ENCODE assay signal across 15 cellular contexts in genomic region chr4:102452854-102453253, GRCh38. TPM values are rescaled to one million over a fixed set of nuclear protein-coding genes. Genes with fewer than 3 reads are reported as not detected.
A peak's percentile ranks its signal among the peaks of the same experiment; 100 is the strongest.
DNase-seq lines count a peak whose midpoint lies in the region; ATAC-seq, FAIRE-seq and TF ChIP-seq lines count a peak whose summit lies in the region.
"Had no signal": no experiment of that assay in that cellular context is flagged by ENCODE, and none has a peak within 500 bp of the region (broad histone marks: within the 10 kb centered on the region; RNA-seq: fewer than 3 reads in every experiment).

No MANE protein-coding gene starts in this region.

- TF ChIP-seq POLR2A in K562 (conservative IDR thresholded peaks at IDR 0.05) (no peak), vagina (IDR thresholded peaks at IDR 0.05) (no peak)

- H3K4me3 ChIP-seq in K562 (no peak overlapping the region), vagina (no peak overlapping the region)
- H3K4me3 ChIP-seq: BLaER1 treated with 17β-estradiol and CSF1 and Interleukin-3, amounts not matched to agents 10 nM and 100 nM had no signal

- CTCF ChIA-PET in activated CD8-positive, alpha-beta T cell treated with anti-CD3 and anti-CD28 coated beads for 36 hours (lab: Charles Lee): interaction anchor here (0.7 to 1.0 kb wide), 2 partner anchors 173 to 175 kb away, joined by 3 read pairs; no protein-coding TSS in a partner anchor
- CTCF ChIA-PET in activated CD8-positive, alpha-beta T cell treated with anti-CD3 and anti-CD28 coated beads, Interleukin-2, amount 10 ng/mL, durations not matched to agents 7 days and 5 days (lab: Charles Lee): interaction anchor here (0.7 kb wide), 1 partner anchor 1296 kb away, joined by 3 read pairs; no protein-coding TSS in a partner anchor
- CTCF ChIA-PET in K562 (lab: Yijun Ruan, JAX; ENCODE audit: low intra/inter-chr PET ratio): no interaction called here

- no peaks in the 10 kb centered on the region; a peak in 1 of 5 replicates for H3K4me1 ChIP-seq in K562 (replicated peaks in 1 of 2; ENCODE audit: control insufficient read depth in 2 of 2, insufficient read depth in 2 of 2, low read length in 2 of 2)
- no peaks in the 10 kb centered on the region for H3K4me1 ChIP-seq in vagina

- no TSS peak for BruUV-seq in K562 (replicated peaks; lab: Mats Ljungman, UMichigan)

- no peak overlapping the region for H3K9ac ChIP-seq in K562 (ENCODE audit: insufficient read depth in 1 of 2, low read depth in 2 of 2, low read length in 2 of 2)
- H3K9ac ChIP-seq: BLaER1 treated with 17β-estradiol and CSF1 and Interleukin-3, amounts not matched to agents 10 nM and 100 nM had no signal

- no peaks in the 10 kb centered on the region for H4K20me1 ChIP-seq in K562 (replicated peaks; ENCODE audit: control insufficient read depth, insufficient read depth, low read length)
- H4K20me1 ChIP-seq: BLaER1 treated with 17β-estradiol and CSF1 and Interleukin-3, amounts not matched to agents 10 nM and 100 nM had no signal

- no peak for FAIRE-seq in K562 (lab: Jason Lieb, UNC)
- FAIRE-seq: HTR-8/SVneo had no signal

- H3K9me3 Mint-ChIP-seq in activated CD8-positive, alpha-beta T cell treated with anti-CD3 and anti-CD28 coated beads for 36 hours: no peaks in the 10 kb centered on the region
- H3K9me3 Mint-ChIP-seq in activated CD8-positive, alpha-beta T cell treated with anti-CD3 and anti-CD28 coated beads, Interleukin-2, amount 10 ng/mL, durations not matched to agents 7 days and 5 days (ENCODE audit: insufficient read depth): no peaks in the 10 kb centered on the region
- no peaks in the 10 kb centered on the region for H3K9me3 Mint-ChIP-seq in stimulated activated naive CD8-positive, alpha-beta T cell treated with anti-CD3 and anti-CD28 coated beads, Interleukin-15, Interleukin-2, amounts not matched to agents 100 ng/mL and 50 ng/mL, for 24 hours
- H3K9me3 Mint-ChIP-seq: CD8-positive, alpha-beta T cell had no signal

- intact Hi-C loops in activated CD8-positive, alpha-beta T cell treated with anti-CD3 and anti-CD28 coated beads for 36 hours (cut with micrococcal nuclease): loop anchor here (5.0 kb wide), 1 partner anchor 49 kb away; the partner anchor contains the start of gene NFKB1
- intact Hi-C loops in K562 (cut with micrococcal nuclease): loop anchor here (5.0 kb wide), 1 partner anchor 639 kb away; no protein-coding TSS in a partner anchor
- intact Hi-C loops in vagina (cut with DNase I): loop anchor here (10.0 kb wide), 1 partner anchor 552 kb away; no protein-coding TSS in a partner anchor

- 0% methylated on average over 1 of the region's 1 CpG for WGBS in K562 (ENCODE audit: insufficient coverage, low coverage, missing lambda C conversion rate)

- H3K4me3 Mint-ChIP-seq in activated CD8-positive, alpha-beta T cell treated with anti-CD3 and anti-CD28 coated beads for 36 hours: no peak overlapping the region
- no peak overlapping the region for H3K4me3 Mint-ChIP-seq in activated CD8-positive, alpha-beta T cell treated with anti-CD3 and anti-CD28 coated beads, Interleukin-2, amount 10 ng/mL, durations not matched to agents 7 days and 5 days
- H3K4me3 Mint-ChIP-seq in stimulated activated naive CD8-positive, alpha-beta T cell treated with anti-CD3 and anti-CD28 coated beads, Interleukin-15, Interleukin-2, amounts not matched to agents 100 ng/mL and 50 ng/mL, for 24 hours: no peak overlapping the region
- H3K4me3 Mint-ChIP-seq: B cell; CD8-positive, alpha-beta T cell had no signal

- H3K4me1 Mint-ChIP-seq in activated CD8-positive, alpha-beta T cell treated with anti-CD3 and anti-CD28 coated beads for 36 hours (ENCODE audit: low read depth): peaks cover 46% of the 10 kb centered on the region
- H3K4me1 Mint-ChIP-seq in activated CD8-positive, alpha-beta T cell treated with anti-CD3 and anti-CD28 coated beads, Interleukin-2, amount 10 ng/mL, durations not matched to agents 7 days and 5 days (ENCODE audit: low read depth): peaks cover 31% of the 10 kb centered on the region
- peaks cover 65% of the 10 kb centered on the region for H3K4me1 Mint-ChIP-seq in stimulated activated naive CD8-positive, alpha-beta T cell treated with anti-CD3 and anti-CD28 coated beads, Interleukin-15, Interleukin-2, amounts not matched to agents 100 ng/mL and 50 ng/mL, for 24 hours (ENCODE audit: low read depth)

- TF ChIP-seq RAD21 in K562 (CRISPR knock-in tag; conservative IDR thresholded peaks at IDR 0.05 in 1 of 2, IDR thresholded peaks at IDR 0.05 in 1 of 2): no peak

- TF ChIP-seq CTCF in activated CD8-positive, alpha-beta T cell treated with anti-CD3 and anti-CD28 coated beads for 36 hours (IDR thresholded peaks at IDR 0.05): no peak
- no peak for TF ChIP-seq CTCF in K562 (IDR thresholded peaks at IDR 0.05 in 2 of 3, conservative IDR thresholded peaks at IDR 0.05 in 1 of 3; ENCODE audit: insufficient read depth in 2 of 3, low read depth in 1 of 3, low read length in 3 of 3)
- no peak for TF ChIP-seq CTCF in vagina (IDR thresholded peaks at IDR 0.05)

- H3K4me2 ChIP-seq in K562 (ENCODE audit: insufficient read depth, low read length): no peak overlapping the region

- no peak overlapping the region for H2AFZ ChIP-seq in K562 (ENCODE audit: low read depth, low read length)

- no peaks in the 10 kb centered on the region for H3K9me1 ChIP-seq in K562 (ENCODE audit: control insufficient read depth, insufficient read depth, low read length)

- no peak overlapping the region for H3K27ac ChIP-seq in K562 (ENCODE audit: extremely low read depth, low read depth, low read length)
- no peak overlapping the region for H3K27ac ChIP-seq in vagina

- no peaks in the 10 kb centered on the region for H3K79me2 ChIP-seq in K562 (ENCODE audit: control insufficient read depth, insufficient read depth, low read length)

- no peaks in the 10 kb centered on the region for H3K36me3 ChIP-seq in K562 (ENCODE audit: control insufficient read depth, insufficient read depth, low read length)
- H3K36me3 ChIP-seq in vagina: no peaks in the 10 kb centered on the region
- H3K36me3 ChIP-seq: BLaER1 treated with 17β-estradiol and CSF1 and Interleukin-3, amounts not matched to agents 10 nM and 100 nM had no signal

- no peaks in the 10 kb centered on the region for H3K9me3 ChIP-seq in K562 (replicated peaks; ENCODE audit: control insufficient read depth, insufficient read depth, low read depth, low read length)
- H3K9me3 ChIP-seq in vagina: no peaks in the 10 kb centered on the region

- no peaks in the 10 kb centered on the region for H3K27me3 Mint-ChIP-seq in activated CD8-positive, alpha-beta T cell treated with anti-CD3 and anti-CD28 coated beads for 36 hours
- no peaks in the 10 kb centered on the region for H3K27me3 Mint-ChIP-seq in activated CD8-positive, alpha-beta T cell treated with anti-CD3 and anti-CD28 coated beads, Interleukin-2, amount 10 ng/mL, durations not matched to agents 7 days and 5 days (ENCODE audit: low read depth)
- H3K27me3 Mint-ChIP-seq in stimulated activated naive CD8-positive, alpha-beta T cell treated with anti-CD3 and anti-CD28 coated beads, Interleukin-15, Interleukin-2, amounts not matched to agents 100 ng/mL and 50 ng/mL, for 24 hours: no peaks in the 10 kb centered on the region

- DNase-seq in activated CD8-positive, alpha-beta T cell treated with anti-CD3 and anti-CD28 coated beads for 36 hours: no peak
- DNase-seq in activated CD8-positive, alpha-beta T cell treated with anti-CD3 and anti-CD28 coated beads, Interleukin-2, amount 10 ng/mL, durations not matched to agents 7 days and 5 days: no peak
- no peak for DNase-seq in stimulated activated naive CD8-positive, alpha-beta T cell treated with anti-CD3 and anti-CD28 coated beads, Interleukin-15, Interleukin-2, amounts not matched to agents 100 U/mL and 50 U/mL, for 24 hours
- DNase-seq in K562 (ENCODE audit: extremely low read depth in 1 of 4, low spot score in 3 of 4) (no peak), vagina (ENCODE audit: extremely low spot score in 2 of 2) (no peak)
- DNase-seq: Calu3; CD8-positive, alpha-beta T cell; DMS79 treated with DMSO at 0.1 percent for 48 hours; GF-D8; GOT3; H7 had no signal

- H3K27ac Mint-ChIP-seq in activated CD8-positive, alpha-beta T cell treated with anti-CD3 and anti-CD28 coated beads for 36 hours: peak overlapping the region; percentile 12
- H3K27ac Mint-ChIP-seq in activated CD8-positive, alpha-beta T cell treated with anti-CD3 and anti-CD28 coated beads, Interleukin-2, amount 10 ng/mL, durations not matched to agents 7 days and 5 days: no peak overlapping the region
- H3K27ac Mint-ChIP-seq in stimulated activated naive CD8-positive, alpha-beta T cell treated with anti-CD3 and anti-CD28 coated beads, Interleukin-15, Interleukin-2, amounts not matched to agents 100 ng/mL and 50 ng/mL, for 24 hours: peak overlapping the region; percentile 65
- H3K27ac Mint-ChIP-seq: B cell; CD8-positive, alpha-beta T cell had no signal

- POLR2A ChIA-PET in activated CD8-positive, alpha-beta T cell treated with anti-CD3 and anti-CD28 coated beads for 36 hours (lab: Charles Lee): interaction anchor here (0.6 kb wide), 1 partner anchor 160 kb away, joined by 3 read pairs; no protein-coding TSS in a partner anchor
- POLR2A ChIA-PET in activated CD8-positive, alpha-beta T cell treated with anti-CD3 and anti-CD28 coated beads, Interleukin-2, amount 10 ng/mL, durations not matched to agents 7 days and 5 days (lab: Charles Lee): interaction anchor here (1.0 kb wide), 1 partner anchor 48 kb away, joined by 3 read pairs; no protein-coding TSS in a partner anchor
- POLR2A ChIA-PET in K562 (lab: Yijun Ruan, JAX): no interaction called here

- peaks cover 0 to 7% of the 10 kb centered on the region in 2 experiments; a peak in 1 of 5 replicates for H3K27me3 ChIP-seq in K562 (ENCODE audit: control insufficient read depth in 2 of 2, insufficient read depth in 2 of 2, low read length in 2 of 2)
- no peaks in the 10 kb centered on the region for H3K27me3 ChIP-seq in vagina
- H3K27me3 ChIP-seq: BLaER1 treated with 17β-estradiol and CSF1 and Interleukin-3, amounts not matched to agents 10 nM and 100 nM had no signal

- TF ChIP-seq EP300 in K562 (IDR thresholded peaks at IDR 0.05; ENCODE audit: low read length): no peak

- in situ Hi-C loops in K562 (cut with MboI): loop anchor here (5.0 kb wide), 1 partner anchor 144 kb away; no protein-coding TSS in a partner anchor

- ATAC-seq in activated CD8-positive, alpha-beta T cell treated with anti-CD3 and anti-CD28 coated beads for 36 hours: no peak
- ATAC-seq in activated CD8-positive, alpha-beta T cell treated with anti-CD3 and anti-CD28 coated beads, Interleukin-2, amount 10 ng/mL, durations not matched to agents 7 days and 5 days: no peak
- ATAC-seq in stimulated activated naive CD8-positive, alpha-beta T cell treated with anti-CD3 and anti-CD28 coated beads, Interleukin-15, Interleukin-2, amounts not matched to agents 100 U/mL and 50 U/mL, for 24 hours: no peak
- ATAC-seq in K562: no peak
- ATAC-seq: CD8-positive, alpha-beta T cell had no signal

- H3K36me3 Mint-ChIP-seq in activated CD8-positive, alpha-beta T cell treated with anti-CD3 and anti-CD28 coated beads for 36 hours (ENCODE audit: low read depth): no peaks in the 10 kb centered on the region
- H3K36me3 Mint-ChIP-seq in activated CD8-positive, alpha-beta T cell treated with anti-CD3 and anti-CD28 coated beads, Interleukin-2, amount 10 ng/mL, durations not matched to agents 7 days and 5 days (ENCODE audit: low read depth): peaks cover 3% of the 10 kb centered on the region
- H3K36me3 Mint-ChIP-seq in stimulated activated naive CD8-positive, alpha-beta T cell treated with anti-CD3 and anti-CD28 coated beads, Interleukin-15, Interleukin-2, amounts not matched to agents 100 ng/mL and 50 ng/mL, for 24 hours (ENCODE audit: low read depth): no peaks in the 10 kb centered on the region
- H3K36me3 Mint-ChIP-seq: CD8-positive, alpha-beta T cell had no signal

RNA-seq across cellular contexts. Expression of gene NFKB1, which starts 48.3 kb away (rescaled TPM):
- 100 to 1,000 TPM; 224 to 230 TPM for total RNA-seq in activated CD8-positive, alpha-beta T cell treated with anti-CD3 and anti-CD28 coated beads for 36 hours
- 100 to 1,000 TPM; 150 to 162 TPM for total RNA-seq in activated CD8-positive, alpha-beta T cell treated with anti-CD3 and anti-CD28 coated beads, Interleukin-2, amount 10 ng/mL, durations not matched to agents 7 days and 5 days
- total RNA-seq in K562 (2011; cell fraction: chromatin; rRNA removed; ENCODE audit: low replicate concordance): 8.8 and 9.8 TPM in 2 replicates
- total RNA-seq in K562 (2011; cell fraction: nucleolus; rRNA removed): 3.9 and 4.5 TPM in 2 replicates
- 9.4 and 11.4 TPM in 2 replicates for total RNA-seq in K562 (2011; cell fraction: nucleoplasm; rRNA removed)
- total RNA-seq in K562 (2014; rRNA removed): 7.2 and 9.6 TPM in 2 replicates
- 10.3 and 10.6 TPM in 2 replicates for total RNA-seq in K562 (2014; rRNA removed; fragmentation: Illumina TruSeq; extraction: Trizol)
- total RNA-seq in K562 (2015; rRNA removed; fragmentation: Illumina TruSeq; extraction: Trizol): 11.5 and 11.8 TPM in 2 replicates
- 13.8 and 14.5 TPM in 2 replicates for total RNA-seq in K562 (2021)
- polyA plus RNA-seq in K562 (2011; rRNA removed): 5.8 and 10.5 TPM in 2 replicates
- 5.4 and 7.1 TPM in 2 replicates for polyA plus RNA-seq in K562 (2011; cell fraction: cytosol; rRNA removed)
- polyA plus RNA-seq in K562 (2011; cell fraction: nucleus; rRNA removed): 3.8 and 6.4 TPM in 2 replicates
- polyA plus RNA-seq in K562 (2012): 9.7 and 13.3 TPM in 2 replicates
- polyA plus RNA-seq in K562 (2014; fragmentation: Illumina TruSeq; extraction: Trizol): 10.9 and 11.9 TPM in 2 replicates
- 1 to 10 TPM; 2.4 to 3.2 TPM for polyA plus RNA-seq in K562 (2014; fragmentation: Nextera tagmentation; extraction: Ambion mirVana)
- polyA plus RNA-seq in K562 (2014; rRNA removed): 8.2 and 8.5 TPM in 2 replicates
- polyA minus RNA-seq in K562 (2011; rRNA and poly(A)+ RNA removed): 13.8 and 15.1 TPM in 2 replicates
- 5.5 and 7.8 TPM in 2 replicates for polyA minus RNA-seq in K562 (2011; cell fraction: cytosol; rRNA and poly(A)+ RNA removed)
- polyA minus RNA-seq in K562 (2011; cell fraction: nucleus; rRNA and poly(A)+ RNA removed): 4.8 and 6.1 TPM in 2 replicates
- 38.5 TPM for total RNA-seq in vagina
